ENCODE assay signal across 1 cellular context in the genomic region with DNA sequence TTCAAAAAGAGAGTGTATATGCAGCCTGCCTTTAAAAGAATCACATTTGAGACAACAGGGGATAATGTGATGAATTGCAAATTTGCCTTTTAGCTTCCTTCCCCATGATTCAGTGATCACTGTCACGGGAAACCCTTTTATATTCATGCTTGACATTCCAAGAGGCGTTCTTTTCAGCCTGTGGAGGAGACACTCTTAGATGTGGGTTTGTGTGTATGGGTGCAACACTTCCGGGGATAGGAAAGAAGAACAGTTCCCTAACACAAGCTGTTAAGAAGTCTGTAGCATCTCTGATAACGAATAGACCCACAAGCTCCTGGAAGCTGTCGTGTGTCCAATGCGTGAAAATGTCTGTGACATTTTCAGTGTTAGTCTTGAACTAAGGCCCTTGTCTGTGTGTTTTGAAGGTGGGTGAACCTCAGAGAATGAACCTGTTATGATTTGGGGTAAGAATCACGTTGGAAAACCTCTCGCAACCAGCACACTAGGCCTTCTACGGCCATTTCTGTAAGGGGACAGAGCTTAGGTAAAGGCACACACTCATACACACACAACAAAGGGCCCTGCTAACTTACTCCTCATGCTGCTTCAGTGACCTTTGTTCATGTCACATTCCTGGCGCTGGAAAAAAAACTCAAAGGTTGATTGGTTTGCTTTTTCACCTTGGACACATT.
A peak's percentile ranks its signal among the peaks of the same experiment; 100 is the strongest.
TF ChIP-seq lines count a peak whose summit lies in the region.

No MANE protein-coding gene starts in this region.

TF ChIP-seq in HepG2, 621 proteins besides CTCF, POLR2A, EP300 and RAD21 (continued from another document and continues in another):
- TF ChIP-seq ZNF367 (CRISPR knock-in tag; IDR thresholded peaks at IDR 0.05; ENCODE audit: borderline replicate concordance) (no peak), MED1 (CRISPR knock-in tag; IDR thresholded peaks at IDR 0.05) (peak; percentile 58; the same call in 1 of the 2 replicates), ISX (CRISPR knock-in tag; conservative IDR thresholded peaks at IDR 0.05) (no peak), AHR (CRISPR knock-in tag; IDR thresholded peaks at IDR 0.05) (no peak), FOXA3 (CRISPR knock-in tag; IDR thresholded peaks at IDR 0.05) (peak; percentile 51), ZNF792 (CRISPR knock-in tag; IDR thresholded peaks at IDR 0.05) (no peak), CREM (IDR thresholded peaks at IDR 0.05) (peak; percentile 23; the same call in 1 of the 2 replicates), CREM (CRISPR knock-in tag; IDR thresholded peaks at IDR 0.05) (no peak), ZNF816 (CRISPR knock-in tag; IDR thresholded peaks at IDR 0.05; ENCODE audit: borderline replicate concordance) (no peak), XRCC5 (optimal IDR thresholded peaks at IDR 0.05; ENCODE audit: low read length) (no peak), SOX6 (IDR thresholded peaks at IDR 0.05) (no peak), SOX6 (CRISPR knock-in tag; IDR thresholded peaks at IDR 0.05) (peak; percentile 90), FIP1L1 (IDR thresholded peaks at IDR 0.05; ENCODE audit: borderline replicate concordance, insufficient read depth, low read depth, low read length) (no peak), ISL2 (CRISPR knock-in tag; IDR thresholded peaks at IDR 0.05) (peak; percentile 55; the same call in 1 of the 2 replicates), ARID3A (IDR thresholded peaks at IDR 0.05; ENCODE audit: low read depth, low read length) (0 out of 2 replicates have a peak, but pooled peaks have one; percentile 18), RARA (CRISPR knock-in tag; IDR thresholded peaks at IDR 0.05) (peak; percentile 30; the same call in 1 of the 2 replicates), HNF4G (IDR thresholded peaks at IDR 0.05; ENCODE audit: borderline replicate concordance, low read depth, low read length) (peak; percentile 95), HNF4G (CRISPR knock-in tag; IDR thresholded peaks at IDR 0.05; ENCODE audit: borderline replicate concordance, low read depth) (peak; percentile 84; the same call in 1 of the 2 replicates), ZNF292 (CRISPR knock-in tag; IDR thresholded peaks at IDR 0.05; ENCODE audit: borderline replicate concordance, low read depth) (peak; percentile 64; the same call in 1 of the 2 replicates), ZNF414 (CRISPR knock-in tag; IDR thresholded peaks at IDR 0.05) (peak; percentile 44; the same call in 1 of the 2 replicates), FLYWCH1 (CRISPR knock-in tag; IDR thresholded peaks at IDR 0.05) (no peak), ZBTB49 (CRISPR knock-in tag; IDR thresholded peaks at IDR 0.05; ENCODE audit: borderline replicate concordance) (no peak), PHF8 (CRISPR knock-in tag; IDR thresholded peaks at IDR 0.05) (peak; percentile 47), GATAD2A (CRISPR knock-in tag; IDR thresholded peaks at IDR 0.05) (peak; percentile 45; the same call in 1 of the 2 replicates), MEF2D (CRISPR knock-in tag; IDR thresholded peaks at IDR 0.05) (0 out of 2 replicates have a peak, but pooled peaks have one; percentile 67), KAT8 (CRISPR knock-in tag; IDR thresholded peaks at IDR 0.05) (peak; percentile 21; the same call in 1 of the 2 replicates), ZNF782 (CRISPR knock-in tag; IDR thresholded peaks at IDR 0.05; ENCODE audit: borderline replicate concordance) (peak; percentile 30; the same call in 1 of the 2 replicates), ADNP (CRISPR knock-in tag; IDR thresholded peaks at IDR 0.05) (no peak), HDAC2 (CRISPR knock-in tag; IDR thresholded peaks at IDR 0.05) (no peak; the same call in 1 of the 2 replicates), ZNF468 (CRISPR knock-in tag; IDR thresholded peaks at IDR 0.05) (no peak), PPARG (CRISPR knock-in tag; conservative IDR thresholded peaks at IDR 0.05) (peak; percentile 55; the same call in 1 of the 2 replicates), REPIN1 (CRISPR knock-in tag; IDR thresholded peaks at IDR 0.05; ENCODE audit: borderline replicate concordance, low read depth) (peak; percentile 75; the same call in 1 of the 2 replicates), ZNF556 (CRISPR knock-in tag; IDR thresholded peaks at IDR 0.05; ENCODE audit: borderline replicate concordance) (0 out of 2 replicates have a peak, but pooled peaks have one; percentile 33), WIZ (CRISPR knock-in tag; IDR thresholded peaks at IDR 0.05) (0 out of 2 replicates have a peak, but pooled peaks have one; percentile 34), SUZ12 (IDR thresholded peaks at IDR 0.05; ENCODE audit: low read depth, low read length) (no peak), YEATS4 (CRISPR knock-in tag; IDR thresholded peaks at IDR 0.05; ENCODE audit: borderline replicate concordance) (peak; percentile 50; the same call in 1 of the 2 replicates)
- TF ChIP-seq, protein P1, sequence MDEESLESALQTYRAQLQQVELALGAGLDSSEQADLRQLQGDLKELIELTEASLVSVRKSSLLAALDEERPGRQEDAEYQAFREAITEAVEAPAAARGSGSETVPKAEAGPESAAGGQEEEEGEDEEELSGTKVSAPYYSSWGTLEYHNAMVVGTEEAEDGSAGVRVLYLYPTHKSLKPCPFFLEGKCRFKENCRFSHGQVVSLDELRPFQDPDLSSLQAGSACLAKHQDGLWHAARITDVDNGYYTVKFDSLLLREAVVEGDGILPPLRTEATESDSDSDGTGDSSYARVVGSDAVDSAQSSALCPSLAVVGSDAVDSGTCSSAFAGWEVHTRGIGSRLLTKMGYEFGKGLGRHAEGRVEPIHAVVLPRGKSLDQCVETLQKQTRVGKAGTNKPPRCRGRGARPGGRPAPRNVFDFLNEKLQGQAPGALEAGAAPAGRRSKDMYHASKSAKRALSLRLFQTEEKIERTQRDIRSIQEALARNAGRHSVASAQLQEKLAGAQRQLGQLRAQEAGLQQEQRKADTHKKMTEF (CRISPR knock-in tag; IDR thresholded peaks at IDR 0.05) = 0 out of 2 replicates have a peak, but pooled peaks have one; percentile 32
- TF ChIP-seq, protein P2, sequence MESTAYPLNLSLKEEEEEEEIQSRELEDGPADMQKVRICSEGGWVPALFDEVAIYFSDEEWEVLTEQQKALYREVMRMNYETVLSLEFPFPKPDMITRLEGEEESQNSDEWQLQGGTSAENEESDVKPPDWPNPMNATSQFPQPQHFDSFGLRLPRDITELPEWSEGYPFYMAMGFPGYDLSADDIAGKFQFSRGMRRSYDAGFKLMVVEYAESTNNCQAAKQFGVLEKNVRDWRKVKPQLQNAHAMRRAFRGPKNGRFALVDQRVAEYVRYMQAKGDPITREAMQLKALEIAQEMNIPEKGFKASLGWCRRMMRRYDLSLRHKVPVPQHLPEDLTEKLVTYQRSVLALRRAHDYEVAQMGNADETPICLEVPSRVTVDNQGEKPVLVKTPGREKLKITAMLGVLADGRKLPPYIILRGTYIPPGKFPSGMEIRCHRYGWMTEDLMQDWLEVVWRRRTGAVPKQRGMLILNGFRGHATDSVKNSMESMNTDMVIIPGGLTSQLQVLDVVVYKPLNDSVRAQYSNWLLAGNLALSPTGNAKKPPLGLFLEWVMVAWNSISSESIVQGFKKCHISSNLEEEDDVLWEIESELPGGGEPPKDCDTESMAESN (CRISPR knock-in tag; conservative IDR thresholded peaks at IDR 0.05) = 0 out of 2 replicates have a peak, but pooled peaks have one; percentile 33
- TF ChIP-seq, protein P3, sequence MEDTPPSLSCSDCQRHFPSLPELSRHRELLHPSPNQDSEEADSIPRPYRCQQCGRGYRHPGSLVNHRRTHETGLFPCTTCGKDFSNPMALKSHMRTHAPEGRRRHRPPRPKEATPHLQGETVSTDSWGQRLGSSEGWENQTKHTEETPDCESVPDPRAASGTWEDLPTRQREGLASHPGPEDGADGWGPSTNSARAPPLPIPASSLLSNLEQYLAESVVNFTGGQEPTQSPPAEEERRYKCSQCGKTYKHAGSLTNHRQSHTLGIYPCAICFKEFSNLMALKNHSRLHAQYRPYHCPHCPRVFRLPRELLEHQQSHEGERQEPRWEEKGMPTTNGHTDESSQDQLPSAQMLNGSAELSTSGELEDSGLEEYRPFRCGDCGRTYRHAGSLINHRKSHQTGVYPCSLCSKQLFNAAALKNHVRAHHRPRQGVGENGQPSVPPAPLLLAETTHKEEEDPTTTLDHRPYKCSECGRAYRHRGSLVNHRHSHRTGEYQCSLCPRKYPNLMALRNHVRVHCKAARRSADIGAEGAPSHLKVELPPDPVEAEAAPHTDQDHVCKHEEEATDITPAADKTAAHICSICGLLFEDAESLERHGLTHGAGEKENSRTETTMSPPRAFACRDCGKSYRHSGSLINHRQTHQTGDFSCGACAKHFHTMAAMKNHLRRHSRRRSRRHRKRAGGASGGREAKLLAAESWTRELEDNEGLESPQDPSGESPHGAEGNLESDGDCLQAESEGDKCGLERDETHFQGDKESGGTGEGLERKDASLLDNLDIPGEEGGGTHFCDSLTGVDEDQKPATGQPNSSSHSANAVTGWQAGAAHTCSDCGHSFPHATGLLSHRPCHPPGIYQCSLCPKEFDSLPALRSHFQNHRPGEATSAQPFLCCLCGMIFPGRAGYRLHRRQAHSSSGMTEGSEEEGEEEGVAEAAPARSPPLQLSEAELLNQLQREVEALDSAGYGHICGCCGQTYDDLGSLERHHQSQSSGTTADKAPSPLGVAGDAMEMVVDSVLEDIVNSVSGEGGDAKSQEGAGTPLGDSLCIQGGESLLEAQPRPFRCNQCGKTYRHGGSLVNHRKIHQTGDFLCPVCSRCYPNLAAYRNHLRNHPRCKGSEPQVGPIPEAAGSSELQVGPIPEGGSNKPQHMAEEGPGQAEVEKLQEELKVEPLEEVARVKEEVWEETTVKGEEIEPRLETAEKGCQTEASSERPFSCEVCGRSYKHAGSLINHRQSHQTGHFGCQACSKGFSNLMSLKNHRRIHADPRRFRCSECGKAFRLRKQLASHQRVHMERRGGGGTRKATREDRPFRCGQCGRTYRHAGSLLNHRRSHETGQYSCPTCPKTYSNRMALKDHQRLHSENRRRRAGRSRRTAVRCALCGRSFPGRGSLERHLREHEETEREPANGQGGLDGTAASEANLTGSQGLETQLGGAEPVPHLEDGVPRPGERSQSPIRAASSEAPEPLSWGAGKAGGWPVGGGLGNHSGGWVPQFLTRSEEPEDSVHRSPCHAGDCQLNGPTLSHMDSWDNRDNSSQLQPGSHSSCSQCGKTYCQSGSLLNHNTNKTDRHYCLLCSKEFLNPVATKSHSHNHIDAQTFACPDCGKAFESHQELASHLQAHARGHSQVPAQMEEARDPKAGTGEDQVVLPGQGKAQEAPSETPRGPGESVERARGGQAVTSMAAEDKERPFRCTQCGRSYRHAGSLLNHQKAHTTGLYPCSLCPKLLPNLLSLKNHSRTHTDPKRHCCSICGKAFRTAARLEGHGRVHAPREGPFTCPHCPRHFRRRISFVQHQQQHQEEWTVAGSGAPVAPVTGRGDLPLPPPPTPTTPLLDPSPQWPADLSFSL (CRISPR knock-in tag; IDR thresholded peaks at IDR 0.05) = peak; percentile 91
- TF ChIP-seq, protein P4, sequence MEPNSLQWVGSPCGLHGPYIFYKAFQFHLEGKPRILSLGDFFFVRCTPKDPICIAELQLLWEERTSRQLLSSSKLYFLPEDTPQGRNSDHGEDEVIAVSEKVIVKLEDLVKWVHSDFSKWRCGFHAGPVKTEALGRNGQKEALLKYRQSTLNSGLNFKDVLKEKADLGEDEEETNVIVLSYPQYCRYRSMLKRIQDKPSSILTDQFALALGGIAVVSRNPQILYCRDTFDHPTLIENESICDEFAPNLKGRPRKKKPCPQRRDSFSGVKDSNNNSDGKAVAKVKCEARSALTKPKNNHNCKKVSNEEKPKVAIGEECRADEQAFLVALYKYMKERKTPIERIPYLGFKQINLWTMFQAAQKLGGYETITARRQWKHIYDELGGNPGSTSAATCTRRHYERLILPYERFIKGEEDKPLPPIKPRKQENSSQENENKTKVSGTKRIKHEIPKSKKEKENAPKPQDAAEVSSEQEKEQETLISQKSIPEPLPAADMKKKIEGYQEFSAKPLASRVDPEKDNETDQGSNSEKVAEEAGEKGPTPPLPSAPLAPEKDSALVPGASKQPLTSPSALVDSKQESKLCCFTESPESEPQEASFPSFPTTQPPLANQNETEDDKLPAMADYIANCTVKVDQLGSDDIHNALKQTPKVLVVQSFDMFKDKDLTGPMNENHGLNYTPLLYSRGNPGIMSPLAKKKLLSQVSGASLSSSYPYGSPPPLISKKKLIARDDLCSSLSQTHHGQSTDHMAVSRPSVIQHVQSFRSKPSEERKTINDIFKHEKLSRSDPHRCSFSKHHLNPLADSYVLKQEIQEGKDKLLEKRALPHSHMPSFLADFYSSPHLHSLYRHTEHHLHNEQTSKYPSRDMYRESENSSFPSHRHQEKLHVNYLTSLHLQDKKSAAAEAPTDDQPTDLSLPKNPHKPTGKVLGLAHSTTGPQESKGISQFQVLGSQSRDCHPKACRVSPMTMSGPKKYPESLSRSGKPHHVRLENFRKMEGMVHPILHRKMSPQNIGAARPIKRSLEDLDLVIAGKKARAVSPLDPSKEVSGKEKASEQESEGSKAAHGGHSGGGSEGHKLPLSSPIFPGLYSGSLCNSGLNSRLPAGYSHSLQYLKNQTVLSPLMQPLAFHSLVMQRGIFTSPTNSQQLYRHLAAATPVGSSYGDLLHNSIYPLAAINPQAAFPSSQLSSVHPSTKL (CRISPR knock-in tag; IDR thresholded peaks at IDR 0.05) = peak; percentile 69; the same call in 1 of the 2 replicates
